ENCODE assay signal across 1 cellular context in the genomic region with DNA sequence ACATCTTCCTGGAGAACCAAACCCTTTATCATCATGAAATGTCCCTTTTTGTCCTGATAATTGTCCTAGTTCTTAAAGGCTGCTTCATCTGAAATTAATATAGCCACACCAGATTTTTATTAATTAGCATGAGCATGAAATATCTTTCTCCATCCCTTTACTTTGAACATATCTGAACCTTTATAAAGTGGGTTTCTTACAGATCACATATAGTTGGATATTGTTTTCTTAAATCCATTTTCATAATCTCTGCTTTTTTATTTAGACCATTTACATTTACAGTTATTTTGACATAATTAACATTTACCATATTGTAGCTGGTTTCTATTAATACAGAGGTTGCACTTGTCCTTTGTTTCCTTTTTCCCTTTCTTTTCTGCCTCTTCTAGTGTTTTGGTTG.
TF ChIP-seq lines count a peak whose summit lies in the region.

No MANE protein-coding gene starts in this region.

TF ChIP-seq in A549, 52 proteins besides CTCF, POLR2A, EP300 and RAD21 (continued from another document):
- no peak for TF ChIP-seq HOXA7 (CRISPR knock-in tag; IDR thresholded peaks at IDR 0.05)
- no peak for TF ChIP-seq HDAC2 (IDR thresholded peaks at IDR 0.05)
- TF ChIP-seq ESRRA (IDR thresholded peaks at IDR 0.05; ENCODE audit: borderline replicate concordance, low read length), result no peak
- TF ChIP-seq, protein P1, sequence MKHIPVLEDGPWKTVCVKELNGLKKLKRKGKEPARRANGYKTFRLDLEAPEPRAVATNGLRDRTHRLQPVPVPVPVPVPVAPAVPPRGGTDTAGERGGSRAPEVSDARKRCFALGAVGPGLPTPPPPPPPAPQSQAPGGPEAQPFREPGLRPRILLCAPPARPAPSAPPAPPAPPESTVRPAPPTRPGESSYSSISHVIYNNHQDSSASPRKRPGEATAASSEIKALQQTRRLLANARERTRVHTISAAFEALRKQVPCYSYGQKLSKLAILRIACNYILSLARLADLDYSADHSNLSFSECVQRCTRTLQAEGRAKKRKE (CRISPR knock-in tag; IDR thresholded peaks at IDR 0.05; ENCODE audit: low read depth), result no peak
- TF ChIP-seq ZC3H11A (IDR thresholded peaks at IDR 0.05), result no peak
- no peak for TF ChIP-seq RCOR1 (IDR thresholded peaks at IDR 0.05; ENCODE audit: low read depth, low read length)
- TF ChIP-seq TP53 (CRISPR knock-in tag; IDR thresholded peaks at IDR 0.05), result no peak
- TF ChIP-seq MAZ (IDR thresholded peaks at IDR 0.05; ENCODE audit: borderline replicate concordance, low read depth, low read length), result no peak
- TF ChIP-seq, protein P2, sequence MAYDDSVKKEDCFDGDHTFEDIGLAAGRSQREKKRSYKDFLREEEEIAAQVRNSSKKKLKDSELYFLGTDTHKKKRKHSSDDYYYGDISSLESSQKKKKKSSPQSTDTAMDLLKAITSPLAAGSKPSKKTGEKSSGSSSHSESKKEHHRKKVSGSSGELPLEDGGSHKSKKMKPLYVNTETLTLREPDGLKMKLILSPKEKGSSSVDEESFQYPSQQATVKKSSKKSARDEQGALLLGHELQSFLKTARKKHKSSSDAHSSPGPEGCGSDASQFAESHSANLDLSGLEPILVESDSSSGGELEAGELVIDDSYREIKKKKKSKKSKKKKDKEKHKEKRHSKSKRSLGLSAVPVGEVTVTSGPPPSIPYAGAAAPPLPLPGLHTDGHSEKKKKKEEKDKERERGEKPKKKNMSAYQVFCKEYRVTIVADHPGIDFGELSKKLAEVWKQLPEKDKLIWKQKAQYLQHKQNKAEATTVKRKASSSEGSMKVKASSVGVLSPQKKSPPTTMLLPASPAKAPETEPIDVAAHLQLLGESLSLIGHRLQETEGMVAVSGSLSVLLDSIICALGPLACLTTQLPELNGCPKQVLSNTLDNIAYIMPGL (CRISPR knock-in tag; IDR thresholded peaks at IDR 0.05; ENCODE audit: borderline replicate concordance), result no peak
- no peak for TF ChIP-seq FOSB (CRISPR knock-in tag; IDR thresholded peaks at IDR 0.05)
- TF ChIP-seq HOXB13 (CRISPR knock-in tag; IDR thresholded peaks at IDR 0.05; ENCODE audit: low read depth), result no peak
